Comparison of ENCODE assay signal across 18 cellular contexts in genomic region chr3:54262541-54262940, GRCh38.
DNase-seq lines count a peak whose midpoint lies in the region; ATAC-seq and TF ChIP-seq lines count a peak whose summit lies in the region.
"Had no signal": no experiment of that assay in that cellular context is flagged by ENCODE, and none has a peak within 500 bp of the region (broad histone marks: within the 10 kb centered on the region; RNA-seq: fewer than 3 reads in every experiment).

No MANE protein-coding gene starts in this region.

- peak; percentile 55 for ATAC-seq in upper lobe of right lung
- no peak for ATAC-seq in HG03139 (IDR thresholded peaks at IDR 0.05; ENCODE audit: unreplicated experiment)
- no peak for ATAC-seq in GM21825 (IDR thresholded peaks at IDR 0.05; ENCODE audit: unreplicated experiment)
- ATAC-seq: GM23338, Panc1 had no signal

- intact Hi-C loops in upper lobe of right lung (cut with DNase I), result no loop called here

- H3K27ac ChIP-seq in upper lobe of right lung, result no peak overlapping the region
- H3K27ac ChIP-seq: KMS-11 had no signal

- H3K4me1 ChIP-seq in upper lobe of right lung, result no peaks in the 10 kb centered on the region

- H3K27me3 ChIP-seq in upper lobe of right lung, result no peaks in the 10 kb centered on the region

- TF ChIP-seq CTCF in upper lobe of right lung (IDR thresholded peaks at IDR 0.05), result no peak

- DNase-seq in SIG-M5 treated with dmso at 0.1 percent for 504 hours (lab: John Stamatoyannopoulos, UW; ENCODE audit: unreplicated experiment), result peak; percentile 8
- no peak for DNase-seq in SIG-M5 (lab: John Stamatoyannopoulos, UW)
- peak; percentile 63 to 69 for DNase-seq in Kasumi-1 (lab: John Stamatoyannopoulos, UW)
- DNase-seq in NOMO-1 treated with DMSO at 0.1 percent for 48 hours (lab: John Stamatoyannopoulos, UW; ENCODE audit: unreplicated experiment), result peak; percentile 85
- DNase-seq in upper lobe of right lung, result no peak
- no peak for DNase-seq in NCI-H2227 (lab: John Stamatoyannopoulos, UW; ENCODE audit: unreplicated experiment)
- DNase-seq: CD4-positive, alpha-beta T cell; MM.1S; NCI-H1436; NCI-H2029 treated with DMSO at 0.1 percent for 48 hours; NCI-H524; NK-92 treated with Interleukin-12 subunit alpha and Interleukin-12 subunit beta, amount 100 ng/mL, for 24 hours; Right ventricle myocardium superior had no signal

- H3K36me3 ChIP-seq in upper lobe of right lung, result no peaks in the 10 kb centered on the region

- H3K9me3 ChIP-seq in upper lobe of right lung, result no peaks in the 10 kb centered on the region

- H3K4me3 ChIP-seq in upper lobe of right lung, result no peak overlapping the region
- H3K4me3 ChIP-seq: GM23338 had no signal

Comparison
In these comparisons a context has a peak if more than half of its experiments do, and no peak if none do; other contexts are left out.
1. DNase-seq: peak in SIG-M5 treated with dmso at 0.1 percent for 504 hours (single experiment), Kasumi-1 (2 of 2) and NOMO-1 treated with DMSO at 0.1 percent for 48 hours (single experiment); none in SIG-M5 (single experiment), upper lobe of right lung (single experiment) and NCI-H2227 (single experiment).